13 cellular contexts compared by ENCODE assay signal in genomic region chr7:55056068-55056467, GRCh38. TPM values are rescaled to one million over a fixed set of nuclear protein-coding genes. Genes with fewer than 3 reads are reported as not detected.
"Had no signal": no experiment of that assay in that cellular context is flagged by ENCODE, and none has a peak within 500 bp of the region (broad histone marks: within the 10 kb centered on the region; RNA-seq: fewer than 3 reads in every experiment).

No MANE protein-coding gene starts in this region.

- H3K27me3 ChIP-seq: stomach, thyroid gland had no signal

- H3K36me3 ChIP-seq: stomach, thyroid gland had no signal

- DNase-seq: activated B cell treated with CpG ODN at 0.5 μM for 24 hours; activated CD4-positive, alpha-beta T cell treated with anti-CD3 and anti-CD28 coated beads, Interleukin-2, amount 10 ng/mL, durations not matched to agents 24 days and 14 days; activated naive CD4-positive, alpha-beta T cell; activated naive CD8-positive, alpha-beta T cell treated with anti-CD3 and anti-CD28 coated beads, Interleukin-2, amount 50 U/mL, for 24 hours; immature natural killer cell; left colon; nucleus accumbens; stimulated activated CD4-positive, alpha-beta T cell treated with anti-CD3 and anti-CD28 coated beads, Interleukin-15, amount 100 ng/mL, for 24 hours; stimulated activated CD4-positive, alpha-beta T cell treated with anti-CD3 and anti-CD28 coated beads, Interleukin-4, amount 100 ng/mL, for 4 hours; stomach; T-helper 2 cell; thyroid gland had no signal

- ATAC-seq: activated naive CD8-positive, alpha-beta T cell treated with anti-CD3 and anti-CD28 coated beads, Interleukin-2, amount 50 U/mL, for 24 hours; left colon; natural killer cell treated with Interleukin-12 subunit alpha and Interleukin-12 subunit beta and Interleukin-15 and Interleukin-18, amount 100 ng/mL, for 72 hours had no signal

- H3K4me3 ChIP-seq: stomach, thyroid gland had no signal

- H3K9me3 ChIP-seq: stomach, thyroid gland had no signal

- H3K27ac ChIP-seq: thyroid gland had no signal

RNA-seq across cellular contexts. Expression of gene EGFR, which starts 37.3 kb away (rescaled TPM):
- total RNA-seq: activated B cell treated with CpG ODN at 0.5 μM for 24 hours; activated CD4-positive, alpha-beta T cell treated with anti-CD3 and anti-CD28 coated beads, Interleukin-2, amount 10 ng/mL, durations not matched to agents 24 days and 14 days; natural killer cell treated with Interleukin-12 subunit alpha and Interleukin-12 subunit beta and Interleukin-15 and Interleukin-18, amount 100 ng/mL, for 72 hours had no signal
- polyA plus RNA-seq: immature natural killer cell had no signal
